In the genomic region with DNA sequence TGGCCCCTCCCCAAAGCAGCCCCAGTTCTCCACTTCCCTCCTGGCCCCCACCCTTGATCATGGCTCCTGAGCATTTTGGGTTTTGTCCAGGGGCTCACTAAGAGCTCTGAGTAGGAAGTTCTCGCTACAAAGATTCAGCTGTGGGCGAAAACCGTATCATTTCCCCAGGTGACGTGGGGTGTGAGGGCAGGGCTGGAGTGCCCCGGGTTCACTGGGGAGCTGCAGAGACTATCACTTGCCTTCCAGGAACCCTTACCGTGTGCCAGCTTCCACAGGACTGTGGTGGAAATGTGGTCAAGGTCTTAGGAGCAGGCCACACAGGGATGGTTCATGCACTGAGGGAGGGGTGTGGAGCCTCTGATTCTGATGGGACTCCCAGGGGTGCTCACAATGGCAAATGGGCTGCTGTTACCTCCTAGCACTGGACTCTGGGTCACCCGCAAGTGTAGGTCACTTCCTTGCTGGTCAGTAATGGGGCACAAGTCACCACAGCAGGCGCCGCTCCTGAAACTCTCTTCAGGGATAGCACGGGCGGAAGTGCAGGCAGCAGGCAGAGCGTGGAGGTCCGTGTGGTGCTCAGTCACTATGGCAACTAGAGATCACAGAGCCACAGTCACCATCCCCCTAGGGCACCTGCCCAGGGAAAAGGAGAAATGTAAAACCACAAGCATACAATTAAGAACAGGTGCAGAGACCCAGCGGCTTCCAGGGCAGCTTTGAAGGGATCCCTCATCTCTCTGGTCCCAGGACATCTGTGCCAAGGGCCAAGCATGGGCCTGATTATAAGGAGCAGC, we compare ENCODE assay signal across 8 cellular contexts. TPM values are rescaled to one million over a fixed set of nuclear protein-coding genes. Genes with fewer than 3 reads are reported as not detected.
DNase-seq lines count a peak whose midpoint lies in the region; ATAC-seq and TF ChIP-seq lines count a peak whose summit lies in the region.

No MANE protein-coding gene starts in this region.

- H3K4me1 Mint-ChIP-seq in CD8-positive, alpha-beta T cell (ENCODE audit: low read depth) = peaks cover 71% of the 10 kb centered on the region

- ATAC-seq in CD8-positive, alpha-beta T cell = peak; percentile 44
- peak; percentile 71 for ATAC-seq in GM19351 (IDR thresholded peaks at IDR 0.05; ENCODE audit: unreplicated experiment)
- ATAC-seq in upper lobe of right lung = no peak

- H3K9me3 ChIP-seq in CD8-positive, alpha-beta T cell (ENCODE audit: low read length) = no peaks in the 10 kb centered on the region
- H3K9me3 ChIP-seq in SJCRH30 (replicated peaks) = no peaks in the 10 kb centered on the region
- no peaks in the 10 kb centered on the region for H3K9me3 ChIP-seq in upper lobe of right lung

- no peak overlapping the region for H2BK120ac ChIP-seq in mesendoderm (ENCODE audit: low read depth, low read length)

- H3K9me3 Mint-ChIP-seq in CD8-positive, alpha-beta T cell = no peaks in the 10 kb centered on the region

- H3K79me2 ChIP-seq in mesendoderm (ENCODE audit: control insufficient read depth, insufficient read depth, low read length) = no peaks in the 10 kb centered on the region

- POLR2A ChIA-PET in CD8-positive, alpha-beta T cell (lab: Charles Lee) = no interaction called here

- peaks cover 62% of the 10 kb centered on the region for H3K4me1 ChIP-seq in CD8-positive, alpha-beta T cell (ENCODE audit: insufficient read depth, low read length)
- H3K4me1 ChIP-seq in SJCRH30 (peaks cover 12% of the 10 kb centered on the region), mesendoderm (ENCODE audit: control insufficient read depth, low read depth, low read length) (peaks cover 12% of the 10 kb centered on the region), upper lobe of right lung (peaks cover 9% of the 10 kb centered on the region)

- no peak overlapping the region for H4K8ac ChIP-seq in mesendoderm (ENCODE audit: low read depth, low read length)

- intact Hi-C loops in CD8-positive, alpha-beta T cell (cut with DNase I, micrococcal nuclease) = loop anchor here (5.0 kb wide), 3 partner anchors 52 to 238 kb away; partner anchors contain the start of gene SLC37A1 (in 1 of the 2)
- intact Hi-C loops in upper lobe of right lung (cut with DNase I) = no loop called here

- no peak for TF ChIP-seq CTCF in CD8-positive, alpha-beta T cell (IDR thresholded peaks at IDR 0.05)
- TF ChIP-seq CTCF in upper lobe of right lung (IDR thresholded peaks at IDR 0.05) = no peak

- no peak overlapping the region for H3K56ac ChIP-seq in mesendoderm (ENCODE audit: low read length)

- H3K4ac ChIP-seq in mesendoderm (ENCODE audit: low read depth, low read length) = no peak overlapping the region

- peak in 5 of 7 experiments; percentile 16 to 74 (median 52) for DNase-seq in CD8-positive, alpha-beta T cell
- DNase-seq in HT1080 (ENCODE audit: low read depth) (peak; percentile 19), SJCRH30 (peak; percentile 78 to 88), mesendoderm (peak; percentile 78), upper lobe of right lung (no peak), GDM1 (lab: John Stamatoyannopoulos, UW) (no peak), T1000 (lab: John Stamatoyannopoulos, UW) (no peak)

- no peak overlapping the region for H3K9ac ChIP-seq in mesendoderm (ENCODE audit: low read length)

- H3K36me3 ChIP-seq in CD8-positive, alpha-beta T cell (ENCODE audit: insufficient read depth, low read length) = no peaks in the 10 kb centered on the region
- H3K36me3 ChIP-seq in SJCRH30 (no peaks in the 10 kb centered on the region), mesendoderm (ENCODE audit: control insufficient read depth, insufficient read depth, low read length) (no peaks in the 10 kb centered on the region), upper lobe of right lung (no peaks in the 10 kb centered on the region)

- H3K27ac Mint-ChIP-seq in CD8-positive, alpha-beta T cell = peak overlapping the region; percentile 93

- H4K5ac ChIP-seq in mesendoderm (ENCODE audit: low read length) = no peak overlapping the region

- no peaks in the 10 kb centered on the region for H3K36me3 Mint-ChIP-seq in CD8-positive, alpha-beta T cell

- no CpG with 5 or more reads among the region's 14 CpGs for WGBS in mesendoderm (ENCODE audit: extremely low coverage, insufficient coverage, low lambda C conversion rate)

- no peak overlapping the region for H3K4me3 ChIP-seq in CD8-positive, alpha-beta T cell (ENCODE audit: low read depth, low read length)
- H3K4me3 ChIP-seq in SJCRH30 = no peak overlapping the region
- no peak overlapping the region for H3K4me3 ChIP-seq in mesendoderm (ENCODE audit: low read length)
- no peak overlapping the region for H3K4me3 ChIP-seq in upper lobe of right lung

- no peak overlapping the region for H3K23ac ChIP-seq in mesendoderm (ENCODE audit: low read length)

- H2BK5ac ChIP-seq in mesendoderm (ENCODE audit: low read length) = no peak overlapping the region

- CTCF ChIA-PET in CD8-positive, alpha-beta T cell (lab: Charles Lee) = interaction anchor here (1.1 to 1.9 kb wide), 3 partner anchors 8 to 122 kb away, joined by 3 to 4 read pairs (median 4); no protein-coding TSS in a partner anchor

- no peaks in the 10 kb centered on the region for H3K79me1 ChIP-seq in mesendoderm (ENCODE audit: low read length)

- peak overlapping the region; percentile 23 for H2AK5ac ChIP-seq in mesendoderm (ENCODE audit: low read length)

- no peak overlapping the region for H2BK15ac ChIP-seq in mesendoderm (replicated peaks; ENCODE audit: low read depth)

- no peaks in the 10 kb centered on the region for H3K27me3 Mint-ChIP-seq in CD8-positive, alpha-beta T cell (ENCODE audit: low read depth)

- H3K18ac ChIP-seq in mesendoderm (ENCODE audit: low read length) = no peak overlapping the region

- H3K4me3 Mint-ChIP-seq in CD8-positive, alpha-beta T cell = peak overlapping the region; percentile 65

- H3K27me3 ChIP-seq in CD8-positive, alpha-beta T cell (ENCODE audit: insufficient read depth, low read length) = no peaks in the 10 kb centered on the region
- H3K27me3 ChIP-seq in SJCRH30 (no peaks in the 10 kb centered on the region), mesendoderm (ENCODE audit: insufficient read depth, low read length, poor library complexity) (no peaks in the 10 kb centered on the region), upper lobe of right lung (no peaks in the 10 kb centered on the region)

- peak overlapping the region; percentile 79 for H3K27ac ChIP-seq in CD8-positive, alpha-beta T cell (ENCODE audit: low read depth, low read length)
- H3K27ac ChIP-seq in SJCRH30 (no peak overlapping the region), mesendoderm (ENCODE audit: low read depth, low read length) (no peak overlapping the region), upper lobe of right lung (no peak overlapping the region)

- no peak overlapping the region for H3K4me2 ChIP-seq in mesendoderm (ENCODE audit: low read length)

RNA-seq across cellular contexts. Expression of gene RSPH1, which starts 35.4 kb away (rescaled TPM):
- total RNA-seq in CD8-positive, alpha-beta T cell = under 1 TPM in 1 of 2 experiments, not detected in 1; 0.16 TPM
- not detected in 2 replicates for total RNA-seq in HT1080 (2014; rRNA removed; shearing (Covaris generic))
- not detected in 2 replicates for polyA plus RNA-seq in HT1080 (2015; cell fraction: cytosol; rRNA removed)
- not detected in 2 replicates for polyA plus RNA-seq in HT1080 (2015; cell fraction: nucleus; rRNA removed)
- total RNA-seq in SJCRH30 (2014; rRNA removed; shearing (Covaris generic)) = not detected in 2 replicates
- polyA plus RNA-seq in mesendoderm (2013, experiment 1 of 2) = 0.27 TPM
- 0.25 TPM for polyA plus RNA-seq in mesendoderm (2013, experiment 2 of 2)
- 0.84 TPM for total RNA-seq in upper lobe of right lung

RNA-seq across cellular contexts. Expression of gene SLC37A1, which starts 53.1 kb away (rescaled TPM):
- 10 to 100 TPM; 24.2 to 25.9 TPM for total RNA-seq in CD8-positive, alpha-beta T cell
- 3.2 and 5.9 TPM in 2 replicates for total RNA-seq in HT1080 (2014; rRNA removed; shearing (Covaris generic))
- 3.2 and 3.7 TPM in 2 replicates for polyA plus RNA-seq in HT1080 (2015; cell fraction: cytosol; rRNA removed)
- polyA plus RNA-seq in HT1080 (2015; cell fraction: nucleus; rRNA removed) = 3.4 and 7.4 TPM in 2 replicates
- total RNA-seq in SJCRH30 (2014; rRNA removed; shearing (Covaris generic)) = not detected in 2 replicates
- polyA plus RNA-seq in mesendoderm (2013, experiment 1 of 2) = 15.0 TPM
- 16.0 TPM for polyA plus RNA-seq in mesendoderm (2013, experiment 2 of 2)
- 21.6 TPM for total RNA-seq in upper lobe of right lung

RNA-seq across cellular contexts. Expression of gene UBASH3A, which starts 56.9 kb away (rescaled TPM):
- 10 to 100 TPM; 62.9 to 63.4 TPM for total RNA-seq in CD8-positive, alpha-beta T cell
- not detected in 2 replicates for total RNA-seq in HT1080 (2014; rRNA removed; shearing (Covaris generic))
- polyA plus RNA-seq in HT1080 (2015; cell fraction: cytosol; rRNA removed) = not detected in 2 replicates
- polyA plus RNA-seq in HT1080 (2015; cell fraction: nucleus; rRNA removed) = not detected in 2 replicates
- not detected in 2 replicates for total RNA-seq in SJCRH30 (2014; rRNA removed; shearing (Covaris generic))
- not detected for polyA plus RNA-seq in mesendoderm (2013, experiment 1 of 2)
- not detected for polyA plus RNA-seq in mesendoderm (2013, experiment 2 of 2)
- total RNA-seq in upper lobe of right lung = 1.5 TPM

Comparison
In these comparisons a context has a peak if more than half of its experiments do, and no peak if none do; other contexts are left out.
1. DNase-seq: peak in CD8-positive, alpha-beta T cell (5 of 7), HT1080 (single experiment), SJCRH30 (2 of 2) and mesendoderm (single experiment); none in upper lobe of right lung (single experiment), GDM1 (single experiment) and T1000 (single experiment).
2. RNA of gene UBASH3A, which starts 56.9 kb away (total RNA-seq): 62.9 to 63.4 TPM in CD8-positive, alpha-beta T cell; 1.5 TPM in upper lobe of right lung (single experiment), not detected in HT1080 and not detected in SJCRH30; every median in the first group is over 10 times any median in the second.